ENCODE assay signal across 20 cellular contexts in genomic region chr6:34981951-34982350, GRCh38.
DNase-seq lines count a peak whose midpoint lies in the region; ATAC-seq and TF ChIP-seq lines count a peak whose summit lies in the region.
"Had no signal": no experiment of that assay in that cellular context is flagged by ENCODE, and none has a peak within 500 bp of the region (broad histone marks: within the 10 kb centered on the region; RNA-seq: fewer than 3 reads in every experiment).

No MANE protein-coding gene starts in this region.

- no peak overlapping the region for H3K27ac ChIP-seq in thyroid gland
- no peak overlapping the region for H3K27ac ChIP-seq in CD8-positive, alpha-beta T cell (ENCODE audit: low read depth, low read length)
- H3K27ac ChIP-seq: 22Rv1, breast epithelium, esophagus squamous epithelium, upper lobe of left lung had no signal

- H3K27me3 ChIP-seq in adipocyte (replicated peaks; ENCODE audit: control insufficient read depth, insufficient read depth, low read length) (no peaks in the 10 kb centered on the region), thyroid gland (no peaks in the 10 kb centered on the region)
- no peaks in the 10 kb centered on the region for H3K27me3 ChIP-seq in CD8-positive, alpha-beta T cell (ENCODE audit: insufficient read depth, low read length)
- H3K27me3 ChIP-seq: breast epithelium, esophagus squamous epithelium, upper lobe of left lung had no signal

- 70 to 73% methylated on average over 7 of the region's 7 CpGs for WGBS in thyroid gland, 2 donors

- H3K9me3 Mint-ChIP-seq in activated T-cell treated with anti-CD3 and anti-CD28 coated beads, Interleukin-2, amount 50 U/mL, for 24 hours = no peaks in the 10 kb centered on the region
- no peaks in the 10 kb centered on the region for H3K9me3 Mint-ChIP-seq in CD8-positive, alpha-beta T cell
- H3K9me3 Mint-ChIP-seq: activated CD4-positive, alpha-beta T cell treated with anti-CD3 and anti-CD28 coated beads, Interleukin-2, amount 10 ng/mL, durations not matched to agents 7 days and 5 days; activated naive CD4-positive, alpha-beta T cell treated with anti-CD3 and anti-CD28 coated beads, Interleukin-2, amount 10 ng/mL, durations not matched to agents 7 days and 5 days; CD4-positive, alpha-beta T cell; stimulated activated memory B cell treated with anti-CD40 and anti-IgM and Interleukin-4, amounts not matched to agents 10 μg/mL and 1 μg/mL and 100 μg/mL, for 72 hours had no signal

- H3K4me3 Mint-ChIP-seq in activated T-cell treated with anti-CD3 and anti-CD28 coated beads, Interleukin-2, amount 50 U/mL, for 24 hours = no peak overlapping the region
- H3K4me3 Mint-ChIP-seq in CD8-positive, alpha-beta T cell = no peak overlapping the region
- H3K4me3 Mint-ChIP-seq: activated CD4-positive, alpha-beta T cell treated with anti-CD3 and anti-CD28 coated beads, Interleukin-2, amount 10 ng/mL, durations not matched to agents 7 days and 5 days; activated naive CD4-positive, alpha-beta T cell treated with anti-CD3 and anti-CD28 coated beads, Interleukin-2, amount 10 ng/mL, durations not matched to agents 7 days and 5 days; CD4-positive, alpha-beta T cell; stimulated activated memory B cell treated with anti-CD40 and anti-IgM and Interleukin-4, amounts not matched to agents 10 μg/mL and 1 μg/mL and 100 μg/mL, for 72 hours had no signal

- CTCF ChIA-PET in CD8-positive, alpha-beta T cell (lab: Charles Lee) = no interaction called here

- no peak for ATAC-seq in CD8-positive, alpha-beta T cell
- no peak for ATAC-seq in HG03432 (IDR thresholded peaks at IDR 0.05; ENCODE audit: unreplicated experiment)
- ATAC-seq: stimulated activated memory B cell treated with anti-CD40 and anti-IgM and Interleukin-4, amounts not matched to agents 10 μg/mL and 1 μg/mL and 100 μg/mL, for 72 hours had no signal

- POLR2A ChIA-PET in CD8-positive, alpha-beta T cell (lab: Charles Lee) = no interaction called here

- peaks cover 7% of the 10 kb centered on the region for H3K4me1 ChIP-seq in adipocyte (ENCODE audit: control insufficient read depth, insufficient read depth, low read length)
- H3K4me1 ChIP-seq in thyroid gland = peaks cover 5 to 22% of the 10 kb centered on the region in 2 donors
- H3K4me1 ChIP-seq in CD8-positive, alpha-beta T cell (ENCODE audit: insufficient read depth, low read length) = no peaks in the 10 kb centered on the region
- H3K4me1 ChIP-seq: breast epithelium had no signal

- no peak overlapping the region for H3K9ac ChIP-seq in adipocyte (ENCODE audit: low read length)

- peaks cover 3% of the 10 kb centered on the region for H3K4me1 Mint-ChIP-seq in activated T-cell treated with anti-CD3 and anti-CD28 coated beads, Interleukin-2, amount 50 U/mL, for 24 hours (ENCODE audit: low read depth)
- no peaks in the 10 kb centered on the region for H3K4me1 Mint-ChIP-seq in CD8-positive, alpha-beta T cell (ENCODE audit: low read depth)
- H3K4me1 Mint-ChIP-seq: activated CD4-positive, alpha-beta T cell treated with anti-CD3 and anti-CD28 coated beads, Interleukin-2, amount 10 ng/mL, durations not matched to agents 7 days and 5 days; activated naive CD4-positive, alpha-beta T cell treated with anti-CD3 and anti-CD28 coated beads, Interleukin-2, amount 10 ng/mL, durations not matched to agents 7 days and 5 days; stimulated activated memory B cell treated with anti-CD40 and anti-IgM and Interleukin-4, amounts not matched to agents 10 μg/mL and 1 μg/mL and 100 μg/mL, for 72 hours had no signal

- intact Hi-C loops in thyroid gland (cut with DNase I) = no loop called here
- intact Hi-C loops in CD8-positive, alpha-beta T cell (cut with DNase I, micrococcal nuclease) = no loop called here

- H3K4me3 ChIP-seq in adipocyte (ENCODE audit: low read length) (no peak overlapping the region), fibroblast of mammary gland (ENCODE audit: control insufficient read depth, low read depth, low read length) (no peak overlapping the region), thyroid gland (replicated peaks in 1 of 3) (no peak overlapping the region)
- H3K4me3 ChIP-seq in CD8-positive, alpha-beta T cell (ENCODE audit: low read depth, low read length) = no peak overlapping the region
- H3K4me3 ChIP-seq: breast epithelium, esophagus squamous epithelium, GM12878, HAP-1, upper lobe of left lung had no signal

- no peaks in the 10 kb centered on the region for H3K27me3 Mint-ChIP-seq in activated T-cell treated with anti-CD3 and anti-CD28 coated beads, Interleukin-2, amount 50 U/mL, for 24 hours
- H3K27me3 Mint-ChIP-seq in CD8-positive, alpha-beta T cell (ENCODE audit: low read depth) = no peaks in the 10 kb centered on the region
- H3K27me3 Mint-ChIP-seq: activated CD4-positive, alpha-beta T cell treated with anti-CD3 and anti-CD28 coated beads, Interleukin-2, amount 10 ng/mL, durations not matched to agents 7 days and 5 days; activated naive CD4-positive, alpha-beta T cell treated with anti-CD3 and anti-CD28 coated beads, Interleukin-2, amount 10 ng/mL, durations not matched to agents 7 days and 5 days; CD4-positive, alpha-beta T cell; stimulated activated memory B cell treated with anti-CD40 and anti-IgM and Interleukin-4, amounts not matched to agents 10 μg/mL and 1 μg/mL and 100 μg/mL, for 72 hours had no signal

- H3K27ac Mint-ChIP-seq in activated T-cell treated with anti-CD3 and anti-CD28 coated beads, Interleukin-2, amount 50 U/mL, for 24 hours = peak overlapping the region; percentile 57
- no peak overlapping the region for H3K27ac Mint-ChIP-seq in CD8-positive, alpha-beta T cell
- H3K27ac Mint-ChIP-seq: activated CD4-positive, alpha-beta T cell treated with anti-CD3 and anti-CD28 coated beads, Interleukin-2, amount 10 ng/mL, durations not matched to agents 7 days and 5 days; activated naive CD4-positive, alpha-beta T cell treated with anti-CD3 and anti-CD28 coated beads, Interleukin-2, amount 10 ng/mL, durations not matched to agents 7 days and 5 days; CD4-positive, alpha-beta T cell; stimulated activated memory B cell treated with anti-CD40 and anti-IgM and Interleukin-4, amounts not matched to agents 10 μg/mL and 1 μg/mL and 100 μg/mL, for 72 hours had no signal

- H3K36me3 ChIP-seq in adipocyte (ENCODE audit: control insufficient read depth, insufficient read depth, low read length, severe bottlenecking) = peaks cover 18% of the 10 kb centered on the region
- H3K36me3 ChIP-seq in thyroid gland = peaks cover 2 to 9% of the 10 kb centered on the region in 2 donors
- peaks cover 10% of the 10 kb centered on the region for H3K36me3 ChIP-seq in CD8-positive, alpha-beta T cell (ENCODE audit: insufficient read depth, low read length)

- H3K9me3 ChIP-seq in adipocyte (ENCODE audit: control insufficient read depth, low read length) (no peaks in the 10 kb centered on the region), thyroid gland (no peaks in the 10 kb centered on the region)
- H3K9me3 ChIP-seq in CD8-positive, alpha-beta T cell (ENCODE audit: low read length) = no peaks in the 10 kb centered on the region
- H3K9me3 ChIP-seq: breast epithelium, esophagus squamous epithelium, HAP-1, upper lobe of left lung had no signal

- no peak for DNase-seq in activated T-cell treated with anti-CD3 and anti-CD28 coated beads, Interleukin-2, amount 50 U/mL, for 24 hours
- DNase-seq in activated T-cell treated with anti-CD3 and anti-CD28 coated beads for 4 hours (no peak), adipocyte (ENCODE audit: low read depth) (peak; percentile 32), fibroblast of mammary gland (ENCODE audit: low read depth) (peak; percentile 19), thyroid gland (peak; percentile 20 to 23), DMS53 treated with DMSO at 0.1 percent for 48 hours (lab: John Stamatoyannopoulos, UW; ENCODE audit: unreplicated experiment) (no peak)
- DNase-seq in CD8-positive, alpha-beta T cell = no peak
- DNase-seq: activated CD4-positive, alpha-beta T cell treated with anti-CD3 and anti-CD28 coated beads, Interleukin-2, amount 10 ng/mL, durations not matched to agents 7 days and 5 days; activated naive CD4-positive, alpha-beta T cell treated with anti-CD3 and anti-CD28 coated beads, Interleukin-2, amount 10 ng/mL, durations not matched to agents 7 days and 5 days; CD4-positive, alpha-beta T cell; esophagus squamous epithelium; NCI-H1436; NCI-H774; upper lobe of left lung had no signal

- H3K36me3 Mint-ChIP-seq in activated T-cell treated with anti-CD3 and anti-CD28 coated beads, Interleukin-2, amount 50 U/mL, for 24 hours (ENCODE audit: low read depth) = peaks cover 56% of the 10 kb centered on the region
- peaks cover 69% of the 10 kb centered on the region for H3K36me3 Mint-ChIP-seq in CD8-positive, alpha-beta T cell
- H3K36me3 Mint-ChIP-seq: activated naive CD4-positive, alpha-beta T cell treated with anti-CD3 and anti-CD28 coated beads, Interleukin-2, amount 10 ng/mL, durations not matched to agents 7 days and 5 days had no signal

- no peak for TF ChIP-seq POLR2A in thyroid gland (IDR thresholded peaks at IDR 0.05)

- TF ChIP-seq CTCF in fibroblast of mammary gland (conservative IDR thresholded peaks at IDR 0.05; ENCODE audit: control insufficient read depth, insufficient read depth, low read depth, low read length) (no peak), thyroid gland (IDR thresholded peaks at IDR 0.05) (no peak)
- TF ChIP-seq CTCF in CD8-positive, alpha-beta T cell (IDR thresholded peaks at IDR 0.05) = no peak

Comparison
In these comparisons a context has a peak if more than half of its experiments do, and no peak if none do; other contexts are left out.
1. DNase-seq: peak in adipocyte (single experiment), fibroblast of mammary gland (single experiment) and thyroid gland (2 of 2); none in activated T-cell treated with anti-CD3 and anti-CD28 coated beads, Interleukin-2, amount 50 U/mL, for 24 hours (single experiment), activated T-cell treated with anti-CD3 and anti-CD28 coated beads for 4 hours (single experiment), CD8-positive, alpha-beta T cell (0 of 7) and DMS53 treated with DMSO at 0.1 percent for 48 hours (single experiment).